11 cellular contexts compared by ENCODE assay signal in the genomic region with DNA sequence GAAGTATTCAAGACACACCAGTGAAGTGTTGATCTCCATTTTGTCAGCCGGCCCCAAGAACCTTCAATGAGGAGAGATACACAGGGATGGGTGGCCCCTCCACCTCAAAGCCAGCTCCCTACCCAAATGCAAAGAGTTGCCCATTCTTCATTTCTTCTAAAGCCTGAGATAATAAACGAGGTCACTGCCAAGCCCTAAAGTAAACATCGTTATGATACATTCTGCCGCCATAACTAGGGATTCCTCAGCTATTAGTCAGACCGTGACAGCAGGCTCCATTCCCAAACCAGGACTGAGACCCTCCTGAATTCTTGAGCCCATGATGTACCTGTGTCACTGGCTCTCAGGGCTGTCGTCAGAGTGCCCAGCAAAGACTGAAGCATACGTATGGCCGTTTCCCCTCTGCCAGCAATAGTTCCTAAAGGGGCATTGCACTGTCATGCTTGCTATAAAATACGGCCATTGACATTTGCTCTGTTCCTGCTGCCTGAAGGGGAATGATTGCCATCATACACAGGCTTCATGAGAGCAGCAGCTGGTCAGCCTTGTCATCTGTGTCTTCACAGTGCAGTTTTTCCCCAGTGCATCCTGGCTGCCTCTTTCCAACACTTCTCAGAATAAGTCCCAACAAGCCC. TPM values are rescaled to one million over a fixed set of nuclear protein-coding genes. Genes with fewer than 3 reads are reported as not detected.
DNase-seq lines count a peak whose midpoint lies in the region; ATAC-seq and TF ChIP-seq lines count a peak whose summit lies in the region.
"Had no signal": no experiment of that assay in that cellular context is flagged by ENCODE, and none has a peak within 500 bp of the region (broad histone marks: within the 10 kb centered on the region; RNA-seq: fewer than 3 reads in every experiment).

No MANE protein-coding gene starts in this region.

- ATAC-seq in T-helper 17 cell = no peak

- no peak overlapping the region for H3K27ac ChIP-seq in neural progenitor cell

- no peak overlapping the region for H3K4me3 Mint-ChIP-seq in neural progenitor cell
- H3K4me3 Mint-ChIP-seq in activated T-helper 2 cell treated with anti-CD3 and anti-CD28 coated beads, Interferon-gamma antibody, Interleukin-2, Interleukin-4, amounts not matched to agents 10 μg/mL and 5 μg/mL and 100 μg/mL, durations not matched to agents 14 hours and 24 hours and 36 hours (ENCODE audit: low read depth) = no peak overlapping the region
- no peak overlapping the region for H3K4me3 Mint-ChIP-seq in T-helper 17 cell
- H3K4me3 Mint-ChIP-seq: B cell; effector memory CD8-positive, alpha-beta T cell; naive thymus-derived CD8-positive, alpha-beta T cell had no signal

- no peaks in the 10 kb centered on the region for H3K27me3 ChIP-seq in neural progenitor cell

- no peaks in the 10 kb centered on the region for H3K36me3 Mint-ChIP-seq in neural progenitor cell
- no peaks in the 10 kb centered on the region for H3K36me3 Mint-ChIP-seq in activated T-helper 2 cell treated with anti-CD3 and anti-CD28 coated beads, Interferon-gamma antibody, Interleukin-2, Interleukin-4, amounts not matched to agents 10 μg/mL and 5 μg/mL and 100 μg/mL, durations not matched to agents 14 hours and 24 hours and 36 hours (ENCODE audit: low read depth)
- H3K36me3 Mint-ChIP-seq in T-helper 17 cell (ENCODE audit: low read depth) = peaks cover 3% of the 10 kb centered on the region
- H3K36me3 Mint-ChIP-seq: naive thymus-derived CD8-positive, alpha-beta T cell had no signal

- H3K79me2 ChIP-seq in neural progenitor cell (ENCODE audit: low read depth) = no peaks in the 10 kb centered on the region

- H3K9me3 ChIP-seq in neural progenitor cell (ENCODE audit: low read depth) (no peaks in the 10 kb centered on the region), T-helper 17 cell (ENCODE audit: control insufficient read depth, low read length, poor library complexity, severe bottlenecking) (no peaks in the 10 kb centered on the region)

- H4K20me1 ChIP-seq in neural progenitor cell (ENCODE audit: low read depth) = no peaks in the 10 kb centered on the region

- intact Hi-C loops in activated T-helper 2 cell treated with anti-CD3 and anti-CD28 coated beads, Interferon-gamma antibody, Interleukin-2, Interleukin-4, amounts not matched to agents 10 μg/mL and 5 μg/mL and 100 μg/mL, durations not matched to agents 14 hours and 24 hours and 36 hours (cut with micrococcal nuclease) = loop anchor here (1.0 to 5.0 kb wide), 4 partner anchors 32 to 144 kb away; partner anchors contain the start of gene ISM1

- no peak overlapping the region for H3K4me2 ChIP-seq in neural progenitor cell

- DNase-seq in AG08396 (ENCODE audit: low spot score) (peak; percentile 26), EL (peak; percentile 27), NCI-H69 (lab: John Stamatoyannopoulos, UW) (peak; percentile 80), left kidney (ENCODE audit: low read depth, low spot score) (peak; percentile 20), neural progenitor cell (ENCODE audit: low spot score) (no peak), COR-L47 (lab: John Stamatoyannopoulos, UW) (no peak), T-helper 17 cell (no peak)
- no peak for DNase-seq in activated T-helper 2 cell treated with anti-CD3 and anti-CD28 coated beads, Interferon-gamma antibody, Interleukin-2, Interleukin-4, amounts not matched to agents 10 μg/mL and 5 μg/mL and 100 μg/mL, durations not matched to agents 14 hours and 24 hours and 36 hours (ENCODE audit: low spot score)

- H3K27ac Mint-ChIP-seq in neural progenitor cell = no peak overlapping the region
- no peak overlapping the region for H3K27ac Mint-ChIP-seq in activated T-helper 2 cell treated with anti-CD3 and anti-CD28 coated beads, Interferon-gamma antibody, Interleukin-2, Interleukin-4, amounts not matched to agents 10 μg/mL and 5 μg/mL and 100 μg/mL, durations not matched to agents 14 hours and 24 hours and 36 hours
- no peak overlapping the region for H3K27ac Mint-ChIP-seq in T-helper 17 cell
- H3K27ac Mint-ChIP-seq: B cell; effector memory CD8-positive, alpha-beta T cell had no signal

- no peaks in the 10 kb centered on the region for H3K4me1 ChIP-seq in neural progenitor cell

- H3K36me3 ChIP-seq in neural progenitor cell = no peaks in the 10 kb centered on the region

- H3K4me3 ChIP-seq in neural progenitor cell = no peak overlapping the region

- H2AFZ ChIP-seq in neural progenitor cell (replicated peaks) = no peak overlapping the region

- H3K9me3 Mint-ChIP-seq in neural progenitor cell = no peaks in the 10 kb centered on the region
- no peaks in the 10 kb centered on the region for H3K9me3 Mint-ChIP-seq in activated T-helper 2 cell treated with anti-CD3 and anti-CD28 coated beads, Interferon-gamma antibody, Interleukin-2, Interleukin-4, amounts not matched to agents 10 μg/mL and 5 μg/mL and 100 μg/mL, durations not matched to agents 14 hours and 24 hours and 36 hours
- H3K9me3 Mint-ChIP-seq: effector memory CD8-positive, alpha-beta T cell; naive thymus-derived CD8-positive, alpha-beta T cell had no signal

- TF ChIP-seq CTCF in neural progenitor cell (IDR thresholded peaks at IDR 0.05) = no peak

- no peaks in the 10 kb centered on the region for H3F3A ChIP-seq in neural progenitor cell (ENCODE audit: low read depth)

- H3K4me1 Mint-ChIP-seq in neural progenitor cell (no peaks in the 10 kb centered on the region), T-helper 17 cell (peaks cover 11% of the 10 kb centered on the region)
- H3K4me1 Mint-ChIP-seq in activated T-helper 2 cell treated with anti-CD3 and anti-CD28 coated beads, Interferon-gamma antibody, Interleukin-2, Interleukin-4, amounts not matched to agents 10 μg/mL and 5 μg/mL and 100 μg/mL, durations not matched to agents 14 hours and 24 hours and 36 hours (ENCODE audit: low read depth) = peaks cover 11% of the 10 kb centered on the region
- H3K4me1 Mint-ChIP-seq: B cell had no signal

- H3K27me3 Mint-ChIP-seq in neural progenitor cell (ENCODE audit: insufficient read depth, low read depth) (peaks cover 2% of the 10 kb centered on the region), T-helper 17 cell (no peaks in the 10 kb centered on the region)
- no peaks in the 10 kb centered on the region for H3K27me3 Mint-ChIP-seq in activated T-helper 2 cell treated with anti-CD3 and anti-CD28 coated beads, Interferon-gamma antibody, Interleukin-2, Interleukin-4, amounts not matched to agents 10 μg/mL and 5 μg/mL and 100 μg/mL, durations not matched to agents 14 hours and 24 hours and 36 hours (ENCODE audit: low read depth)
- H3K27me3 Mint-ChIP-seq: B cell; effector memory CD8-positive, alpha-beta T cell; naive thymus-derived CD8-positive, alpha-beta T cell had no signal

- no peak overlapping the region for H3K9ac ChIP-seq in neural progenitor cell

RNA-seq across cellular contexts. Expression of gene ISM1, which starts 41.7 kb away (rescaled TPM):
- total RNA-seq in neural progenitor cell (ENCODE audit: low replicate concordance) (0.06 TPM in 1 of 2 replicates, not detected in the other), T-helper 17 cell (1 to 10 TPM; 3.2 to 7.8 TPM)
- 3.9 and 4.0 TPM in 2 replicates for total RNA-seq in activated T-helper 2 cell treated with anti-CD3 and anti-CD28 coated beads, Interferon-gamma antibody, Interleukin-2, Interleukin-4, amounts not matched to agents 10 μg/mL and 5 μg/mL and 100 μg/mL, durations not matched to agents 14 hours and 24 hours and 36 hours
- total RNA-seq: B cell had no signal

Comparison
In these comparisons a context has a peak if more than half of its experiments do, and no peak if none do; other contexts are left out.
1. DNase-seq: peak in AG08396 (single experiment), EL (single experiment), NCI-H69 (single experiment) and left kidney (single experiment); none in neural progenitor cell (single experiment), activated T-helper 2 cell treated with anti-CD3 and anti-CD28 coated beads, Interferon-gamma antibody, Interleukin-2, Interleukin-4, amounts not matched to agents 10 μg/mL and 5 μg/mL and 100 μg/mL, durations not matched to agents 14 hours and 24 hours and 36 hours (single experiment), COR-L47 (single experiment) and T-helper 17 cell (0 of 3).